14 cellular contexts compared by ENCODE assay signal in the genomic region with DNA sequence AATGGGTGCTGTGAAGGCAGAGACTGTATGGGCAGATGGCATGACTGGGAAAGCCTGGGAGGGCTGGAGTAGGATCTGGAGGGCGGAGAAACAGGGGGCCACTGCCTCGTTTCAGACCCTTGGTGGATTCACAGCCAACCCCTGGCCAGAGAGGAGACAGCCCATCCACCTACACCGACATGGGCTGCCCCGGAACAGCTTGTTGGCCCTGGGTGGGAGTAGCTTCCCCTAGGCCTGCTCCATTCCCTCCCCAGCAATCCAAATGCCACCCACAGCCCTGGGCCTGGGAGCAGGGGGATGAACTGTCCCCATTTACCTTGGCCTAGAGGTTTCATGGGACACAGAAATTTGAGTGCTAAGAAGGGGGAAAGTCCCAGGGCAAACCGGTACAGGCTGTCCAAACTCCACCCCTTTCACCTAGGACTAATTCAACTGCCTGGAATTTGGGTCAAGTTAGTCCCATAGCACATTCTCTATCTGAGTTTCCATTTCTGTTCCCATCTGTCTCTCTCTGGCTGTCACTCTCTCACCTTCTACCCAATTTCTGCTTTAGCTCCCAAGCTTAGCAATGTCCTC. TPM values are rescaled to one million over a fixed set of nuclear protein-coding genes. Genes with fewer than 3 reads are reported as not detected.
DNase-seq lines count a peak whose midpoint lies in the region; ATAC-seq and TF ChIP-seq lines count a peak whose summit lies in the region.
"Had no signal": no experiment of that assay in that cellular context is flagged by ENCODE, and none has a peak within 500 bp of the region (broad histone marks: within the 10 kb centered on the region; RNA-seq: fewer than 3 reads in every experiment).

No MANE protein-coding gene starts in this region.

- peaks cover 42% of the 10 kb centered on the region for H3K4me1 ChIP-seq in CD4-positive, CD25-positive, alpha-beta regulatory T cell (ENCODE audit: control insufficient read depth, insufficient read depth, low read length, poor library complexity, severe bottlenecking)
- H3K4me1 ChIP-seq in HEK293 (ENCODE audit: control insufficient read depth, insufficient read depth, low read length) (no peaks in the 10 kb centered on the region), body of pancreas (peaks cover 5% of the 10 kb centered on the region), lung (ENCODE audit: control insufficient read depth in 2 of 2, insufficient read depth in 2 of 2, low read length in 2 of 2) (peaks cover 2 to 13% of the 10 kb centered on the region in 2 donors)

- H3K27me3 ChIP-seq in CD4-positive, CD25-positive, alpha-beta regulatory T cell (ENCODE audit: control insufficient read depth, insufficient read depth, low read length) = no peaks in the 10 kb centered on the region
- H3K27me3 ChIP-seq in body of pancreas = no peaks in the 10 kb centered on the region
- H3K27me3 ChIP-seq in lung (ENCODE audit: control insufficient read depth, insufficient read depth) = no peaks in the 10 kb centered on the region
- H3K27me3 ChIP-seq: gastroesophageal sphincter had no signal

- no peak overlapping the region for H3K27ac ChIP-seq in CD4-positive, CD25-positive, alpha-beta regulatory T cell (ENCODE audit: insufficient read depth, low read length, poor library complexity, severe bottlenecking)
- H3K27ac ChIP-seq in HEK293 (ENCODE audit: extremely low read depth, low read depth, low read length) (no peak overlapping the region), body of pancreas (peak overlapping the region in 2 of 4 donors; percentile 5 to 12), lung (ENCODE audit: low read depth in 1 of 2, low read length in 1 of 2) (peak overlapping the region; percentile 0 to 15)
- H3K27ac ChIP-seq: RWPE1 had no signal

- intact Hi-C loops in body of pancreas (cut with DNase I) = no loop called here

- H3K36me3 ChIP-seq in CD4-positive, CD25-positive, alpha-beta regulatory T cell (ENCODE audit: control insufficient read depth, insufficient read depth, low read length) = no peaks in the 10 kb centered on the region
- H3K36me3 ChIP-seq in HEK293 (ENCODE audit: control insufficient read depth in 2 of 2, insufficient read depth in 1 of 2, low read length in 2 of 2) = no peaks in the 10 kb centered on the region
- no peaks in the 10 kb centered on the region for H3K36me3 ChIP-seq in body of pancreas (replicated peaks in 1 of 2; ENCODE audit: insufficient read depth in 1 of 2, low read depth in 2 of 2)
- H3K36me3 ChIP-seq in lung (ENCODE audit: control insufficient read depth in 2 of 2, insufficient read depth in 2 of 2, low read length in 2 of 2) = no peaks in the 10 kb centered on the region
- H3K36me3 ChIP-seq: gastroesophageal sphincter had no signal

- POLR2A ChIA-PET in HEK293 (lab: Yijun Ruan, JAX) = no interaction called here

- CTCF ChIA-PET in HEK293 (lab: Yijun Ruan, JAX) = interaction anchor here (1.3 kb wide), 1 partner anchor 104 kb away, joined by 3 read pairs; no protein-coding TSS in a partner anchor

- no peaks in the 10 kb centered on the region for H3K27me3 Mint-ChIP-seq in CD4-positive, CD25-positive, alpha-beta regulatory T cell
- no peaks in the 10 kb centered on the region for H3K27me3 Mint-ChIP-seq in chondrocyte (ENCODE audit: low read depth)

- no peak for ATAC-seq in CD4-positive, CD25-positive, alpha-beta regulatory T cell (ENCODE audit: low read depth in 2 of 2)
- ATAC-seq in body of pancreas (peak; percentile 20), lung (ENCODE audit: insufficient read depth, low FRiP score) (no peak), GM19351 (IDR thresholded peaks at IDR 0.05; ENCODE audit: unreplicated experiment) (no peak)
- ATAC-seq: gastroesophageal sphincter had no signal

- peak overlapping the region in 2 of 4 donors; percentile 21 to 80 for H3K4me3 Mint-ChIP-seq in CD4-positive, CD25-positive, alpha-beta regulatory T cell
- H3K4me3 Mint-ChIP-seq in chondrocyte (ENCODE audit: unreplicated experiment) = no peak overlapping the region

- WGBS in body of pancreas, 2 donors = 84 to 88% methylated on average over 5 of the region's 5 CpGs
- WGBS in lung, 2 donors = 78 to 81% methylated on average over 5 of the region's 5 CpGs

- TF ChIP-seq POLR2A in body of pancreas (IDR thresholded peaks at IDR 0.05) = no peak

- no peak for TF ChIP-seq CTCF in HEK293 (tag by site-specific recombination; IDR thresholded peaks at IDR 0.05)
- no peak for TF ChIP-seq CTCF in body of pancreas (IDR thresholded peaks at IDR 0.05)
- TF ChIP-seq CTCF in lung (IDR thresholded peaks at IDR 0.05; ENCODE audit: control extremely low read depth, extremely low read depth) = no peak
- TF ChIP-seq CTCF in chondrocyte (IDR thresholded peaks at IDR 0.05) = no peak

- peaks cover 22 to 72% (median 45%) of the 10 kb centered on the region in 4 donors for H3K4me1 Mint-ChIP-seq in CD4-positive, CD25-positive, alpha-beta regulatory T cell
- H3K4me1 Mint-ChIP-seq in chondrocyte (ENCODE audit: low read depth) = peaks cover 38% of the 10 kb centered on the region

- no peaks in the 10 kb centered on the region for H3K9me3 Mint-ChIP-seq in CD4-positive, CD25-positive, alpha-beta regulatory T cell
- no peaks in the 10 kb centered on the region for H3K9me3 Mint-ChIP-seq in chondrocyte (ENCODE audit: low read depth)

- peak overlapping the region in 2 of 3 donors; percentile 75 to 90 for H3K27ac Mint-ChIP-seq in CD4-positive, CD25-positive, alpha-beta regulatory T cell
- no peak overlapping the region for H3K27ac Mint-ChIP-seq in chondrocyte (ENCODE audit: unreplicated experiment)

- no peak overlapping the region for H3K4me3 ChIP-seq in CD4-positive, CD25-positive, alpha-beta regulatory T cell (ENCODE audit: low read depth, low read length)
- H3K4me3 ChIP-seq in HEK293 (ENCODE audit: low read depth, low read length) = no peak overlapping the region
- H3K4me3 ChIP-seq in body of pancreas = no peak overlapping the region
- no peak overlapping the region for H3K4me3 ChIP-seq in lung
- H3K4me3 ChIP-seq: gastroesophageal sphincter had no signal

- H3K36me3 Mint-ChIP-seq in CD4-positive, CD25-positive, alpha-beta regulatory T cell = no peaks in the 10 kb centered on the region
- H3K36me3 Mint-ChIP-seq in chondrocyte (ENCODE audit: low read depth) = no peaks in the 10 kb centered on the region

- DNase-seq in CD4-positive, CD25-positive, alpha-beta regulatory T cell = no peak
- DNase-seq in body of pancreas = no peak
- DNase-seq in lung (ENCODE audit: low spot score) = no peak
- DNase-seq in DMS153 treated with DMSO at 0.1 percent for 48 hours (lab: John Stamatoyannopoulos, UW; ENCODE audit: unreplicated experiment) = no peak
- no peak for DNase-seq in chondrocyte (ENCODE audit: low spot score)
- no peak for DNase-seq in activated effector memory CD4-positive, alpha-beta T cell treated with Interleukin-2 at 50 U/mL for 16 hours
- DNase-seq: cerebellar nuclear complex, DMS79 treated with DMSO at 0.1 percent for 48 hours, midbrain, NCI-H2081 had no signal

- no peaks in the 10 kb centered on the region for H3K9me3 ChIP-seq in CD4-positive, CD25-positive, alpha-beta regulatory T cell (ENCODE audit: control insufficient read depth in 2 of 2, low read length in 2 of 2)
- H3K9me3 ChIP-seq in HEK293 (ENCODE audit: control insufficient read depth, insufficient read depth, low read depth, low read length) (no peaks in the 10 kb centered on the region), body of pancreas (no peaks in the 10 kb centered on the region), lung (ENCODE audit: control insufficient read depth in 2 of 2, insufficient read depth in 1 of 2, low read length in 1 of 2) (no peaks in the 10 kb centered on the region)
- H3K9me3 ChIP-seq: gastroesophageal sphincter had no signal

TF ChIP-seq in HEK293, 187 proteins besides CTCF, POLR2A, EP300 and RAD21:
- TF ChIP-seq EGR2 (tag by site-specific recombination; IDR thresholded peaks at IDR 0.05; ENCODE audit: low read depth) = peak; percentile 71
- TF ChIP-seq ZNF114 (tag by site-specific recombination; IDR thresholded peaks at IDR 0.05) = no peak
- TF ChIP-seq ZFHX2 (tag by site-specific recombination; conservative IDR thresholded peaks at IDR 0.05) = peak; percentile 69

RNA-seq across cellular contexts. Expression of a gene that starts 37.0 kb away (rescaled TPM):
- total RNA-seq in CD4-positive, CD25-positive, alpha-beta regulatory T cell = 215 TPM
- polyA plus RNA-seq in CD4-positive, CD25-positive, alpha-beta regulatory T cell = 100 to 1,000 TPM; 225 to 299 (median 250) TPM
- total RNA-seq in body of pancreas = 10 to 100 TPM; 10.9 to 23.1 TPM
- total RNA-seq in lung = 100 to 1,000 TPM; 107 to 133 TPM
- 10 to 100 TPM; 22.9 to 55.2 TPM for polyA plus RNA-seq in lung
- 88.6 to 96.6 TPM (median 88.8 TPM) in 3 replicates for total RNA-seq in chondrocyte

Comparison
In these comparisons a context has a peak if more than half of its experiments do, and no peak if none do; other contexts are left out.
1. H3K27ac ChIP-seq: peak in lung (2 of 2); none in CD4-positive, CD25-positive, alpha-beta regulatory T cell (single experiment) and HEK293 (single experiment).